18 cellular contexts compared by ENCODE assay signal in genomic region chr4:152806492-152807125, GRCh38. TPM values are rescaled to one million over a fixed set of nuclear protein-coding genes. Genes with fewer than 3 reads are reported as not detected.
DNase-seq lines count a peak whose midpoint lies in the region; ATAC-seq, FAIRE-seq and TF ChIP-seq lines count a peak whose summit lies in the region.
"Had no signal": no experiment of that assay in that cellular context is flagged by ENCODE, and none has a peak within 500 bp of the region (broad histone marks: within the 10 kb centered on the region; RNA-seq: fewer than 3 reads in every experiment).

No MANE protein-coding gene starts in this region.

- ATAC-seq in HepG2, result peak; percentile 53; the same call in 1 of the 3 replicates
- ATAC-seq in right lobe of liver, result no peak
- ATAC-seq: gastrocnemius medialis had no signal

- H2AK5ac ChIP-seq in mesenchymal stem cell (ENCODE audit: low read length, severe bottlenecking), result no peak overlapping the region

- H3K79me2 ChIP-seq in HepG2 (ENCODE audit: insufficient read depth, low read length), result peaks cover 34% of the 10 kb centered on the region
- H3K79me2 ChIP-seq in mammary epithelial cell (ENCODE audit: insufficient read depth, low read length), result peaks cover 78% of the 10 kb centered on the region

- intact Hi-C loops in HepG2 (cut with micrococcal nuclease; ENCODE audit: unreplicated experiment), result no loop called here
- intact Hi-C loops in right lobe of liver (cut with DNase I), result no loop called here
- intact Hi-C loops in mammary epithelial cell (cut with micrococcal nuclease), result no loop called here

- POLR2A ChIA-PET in HepG2 (lab: Yijun Ruan, JAX), result no interaction called here

- no peak overlapping the region for H4K91ac ChIP-seq in mesenchymal stem cell (ENCODE audit: low read length)

- H3K23ac ChIP-seq in mesenchymal stem cell (ENCODE audit: low read length in 2 of 2), result no peak overlapping the region

- TF ChIP-seq EP300 in HepG2 (IDR thresholded peaks at IDR 0.05; ENCODE audit: low read depth in 2 of 2, low read length in 2 of 2) (no peak), HepG2 (CRISPR knock-in tag; IDR thresholded peaks at IDR 0.05; ENCODE audit: borderline replicate concordance) (no peak)

- in situ Hi-C loops in HepG2 (cut with HindIII; ENCODE audit: extremely low pct_ligation_motif_present, low pct_unique_long_range_greater_than_20kb) (no loop called here), mammary epithelial cell (cut with MboI; ENCODE audit: low sequenced_read_pairs in 2 of 2) (no loop called here)

- no peak for TF ChIP-seq CTCF in HepG2 (CRISPR knock-in tag; IDR thresholded peaks at IDR 0.05)
- TF ChIP-seq CTCF in right lobe of liver (IDR thresholded peaks at IDR 0.05), result no peak
- TF ChIP-seq CTCF in mammary epithelial cell (conservative IDR thresholded peaks at IDR 0.05 in 1 of 2, IDR thresholded peaks at IDR 0.05 in 1 of 2; ENCODE audit: extremely low read depth in 1 of 2, insufficient read depth in 1 of 2, low read depth in 1 of 2, low read length in 2 of 2), result no peak

- H2BK15ac ChIP-seq in mesenchymal stem cell (ENCODE audit: low read depth, poor library complexity, severe bottlenecking), result no peak overlapping the region

- CTCF ChIA-PET in HepG2 (lab: Yijun Ruan, JAX; ENCODE audit: low intra/inter-chr PET ratio, low total read pairs) (no interaction called here), mammary epithelial cell (lab: Charles Lee; ENCODE audit: low non-redundant PET) (no interaction called here)

- no peak for FAIRE-seq in HepG2 (lab: Jason Lieb, UNC)
- FAIRE-seq: endothelial cell of umbilical vein had no signal

- BruUV-seq in HepG2 (replicated peaks; lab: Mats Ljungman, UMichigan), result no TSS peak
- no TSS peak for BruUV-seq in mammary epithelial cell (replicated peaks; lab: Mats Ljungman, UMichigan)

- no peak overlapping the region for H3K14ac ChIP-seq in mesenchymal stem cell (ENCODE audit: low read length in 2 of 2)

- no peak overlapping the region for H3K18ac ChIP-seq in mesenchymal stem cell (ENCODE audit: low read depth in 1 of 2, low read length in 2 of 2)

- no peak overlapping the region for H2BK120ac ChIP-seq in mesenchymal stem cell (ENCODE audit: low read depth, low read length)

- H3K79me1 ChIP-seq in mesenchymal stem cell (replicated peaks; ENCODE audit: low read length, poor library complexity, severe bottlenecking), result peaks cover 16% of the 10 kb centered on the region

- dilution Hi-C loops in mammary epithelial cell (cut with HindIII; ENCODE audit: low sequenced_read_pairs), result no loop called here

- no peak overlapping the region for H2BK5ac ChIP-seq in mesenchymal stem cell (ENCODE audit: low read depth, low read length, poor library complexity, severe bottlenecking)

- H3K4ac ChIP-seq in mesenchymal stem cell (ENCODE audit: low read depth in 1 of 2, low read length in 2 of 2), result no peak overlapping the region

- no peak overlapping the region for H3K4me3 ChIP-seq in HepG2 (replicated peaks in 1 of 3; ENCODE audit: insufficient read depth in 1 of 3, low read depth in 2 of 3, low read length in 3 of 3)
- no peak overlapping the region for H3K4me3 ChIP-seq in right lobe of liver
- H3K4me3 ChIP-seq in adipocyte (ENCODE audit: low read length), result no peak overlapping the region
- no peak overlapping the region for H3K4me3 ChIP-seq in mesenchymal stem cell (ENCODE audit: insufficient read depth in 1 of 2, low read depth in 1 of 2, low read length in 2 of 2)
- H3K4me3 ChIP-seq in mammary epithelial cell (replicated peaks in 1 of 3; ENCODE audit: insufficient read depth in 1 of 3, low read depth in 2 of 3, low read length in 3 of 3), result no peak overlapping the region
- H3K4me3 ChIP-seq: gastrocnemius medialis, Peyer's patch, spleen had no signal

- H4K8ac ChIP-seq in mesenchymal stem cell (ENCODE audit: low read length), result no peak overlapping the region

- DNase-seq in HepG2 (ENCODE audit: low spot score) (peak; percentile 34), right lobe of liver (no peak), adipocyte (ENCODE audit: low read depth) (peak; percentile 70), mesenchymal stem cell (peak; percentile 28), mammary epithelial cell (no peak)
- DNase-seq in effector CD4-positive, alpha-beta T cell, result no peak
- no peak for DNase-seq in effector CD8-positive, alpha-beta T cell (lab: John Stamatoyannopoulos, UW)
- DNase-seq: activated CD8-positive, alpha-beta memory T cell treated with anti-CD3 and anti-CD28 coated beads, Interleukin-2, amount 50 U/mL, for 48 hours; activated naive CD4-positive, alpha-beta T cell treated with Interleukin-2 at 50 U/mL for 16 hours; CD8-positive, alpha-beta memory T cell; DMS79 treated with DMSO at 0.1 percent for 48 hours; gastrocnemius medialis; NCI-H187 treated with DMSO at 0.1 percent for 48 hours; NCI-H345; Peyer's patch; spleen; T1000 had no signal

- H2AFZ ChIP-seq in HepG2 (ENCODE audit: low read length) (no peak overlapping the region), mesenchymal stem cell (ENCODE audit: low read depth, low read length) (no peak overlapping the region), mammary epithelial cell (ENCODE audit: low read depth, low read length) (no peak overlapping the region)

- H3K9ac ChIP-seq in HepG2 (ENCODE audit: insufficient read depth, low read depth, low read length) (no peak overlapping the region), adipocyte (ENCODE audit: low read length) (no peak overlapping the region), mesenchymal stem cell (ENCODE audit: low read length) (no peak overlapping the region), mammary epithelial cell (ENCODE audit: insufficient read depth, low read length) (no peak overlapping the region)

- H3K9me3 ChIP-seq in HepG2 (ENCODE audit: low read length) (no peaks in the 10 kb centered on the region), right lobe of liver (no peaks in the 10 kb centered on the region), adipocyte (ENCODE audit: control insufficient read depth, low read length) (no peaks in the 10 kb centered on the region), mesenchymal stem cell (ENCODE audit: control insufficient read depth, low read length) (no peaks in the 10 kb centered on the region), mammary epithelial cell (replicated peaks; ENCODE audit: insufficient read depth, low read length) (no peaks in the 10 kb centered on the region)
- H3K9me3 ChIP-seq: gastrocnemius medialis, Peyer's patch, spleen had no signal

- H3K27ac ChIP-seq in HepG2 (ENCODE audit: extremely low read length, insufficient read depth, low read length), result no peak overlapping the region
- no peak overlapping the region for H3K27ac ChIP-seq in right lobe of liver
- no peak overlapping the region for H3K27ac ChIP-seq in mesenchymal stem cell (ENCODE audit: low read length, poor library complexity, severe bottlenecking)
- no peak overlapping the region for H3K27ac ChIP-seq in mammary epithelial cell (ENCODE audit: insufficient read depth, low read depth, low read length)
- H3K27ac ChIP-seq: gastrocnemius medialis, Peyer's patch had no signal

- no peak for TF ChIP-seq RAD21 in HepG2 (CRISPR knock-in tag; IDR thresholded peaks at IDR 0.05)

- no peaks in the 10 kb centered on the region; a peak in 1 of 5 replicates for H3K36me3 ChIP-seq in HepG2 (replicated peaks in 1 of 2; ENCODE audit: control insufficient read depth in 1 of 2, insufficient read depth in 2 of 2, low read length in 2 of 2)
- H3K36me3 ChIP-seq in right lobe of liver, result no peaks in the 10 kb centered on the region
- no peaks in the 10 kb centered on the region for H3K36me3 ChIP-seq in adipocyte (ENCODE audit: control insufficient read depth, insufficient read depth, low read length, severe bottlenecking)
- peaks cover 0 to 5% of the 10 kb centered on the region in 2 experiments for H3K36me3 ChIP-seq in mesenchymal stem cell (ENCODE audit: control insufficient read depth in 1 of 2, insufficient read depth in 2 of 2, low read depth in 1 of 2, low read length in 2 of 2)
- no peaks in the 10 kb centered on the region for H3K36me3 ChIP-seq in mammary epithelial cell (ENCODE audit: insufficient read depth, low read length)
- H3K36me3 ChIP-seq: gastrocnemius medialis, Peyer's patch had no signal

- TF ChIP-seq POLR2A in HepG2 (IDR thresholded peaks at IDR 0.05; ENCODE audit: insufficient read depth in 1 of 2, low read depth in 2 of 2, low read length in 2 of 2), result no peak
- no peak for TF ChIP-seq POLR2A in right lobe of liver (IDR thresholded peaks at IDR 0.05)

- H3K4me2 ChIP-seq in HepG2 (ENCODE audit: low read depth, low read length) (no peak overlapping the region), mesenchymal stem cell (ENCODE audit: low read length, poor library complexity, severe bottlenecking) (no peak overlapping the region), mammary epithelial cell (ENCODE audit: insufficient read depth, low read depth, low read length) (no peak overlapping the region)

- peaks cover 57% of the 10 kb centered on the region for H3K4me1 ChIP-seq in HepG2 (ENCODE audit: insufficient read depth, low read length)
- H3K4me1 ChIP-seq in right lobe of liver, result peaks cover 0 to 3% (median 2%) of the 10 kb centered on the region in 4 donors
- H3K4me1 ChIP-seq in adipocyte (ENCODE audit: control insufficient read depth, insufficient read depth, low read length), result peaks cover 13% of the 10 kb centered on the region
- peaks cover 2% of the 10 kb centered on the region for H3K4me1 ChIP-seq in mesenchymal stem cell (ENCODE audit: control insufficient read depth, insufficient read depth, low read depth, low read length)
- H3K4me1 ChIP-seq in mammary epithelial cell (ENCODE audit: insufficient read depth, low read length), result peaks cover 4% of the 10 kb centered on the region
- H3K4me1 ChIP-seq: Peyer's patch had no signal

- H4K20me1 ChIP-seq in HepG2 (ENCODE audit: insufficient read depth, low read length) (peaks cover 10% of the 10 kb centered on the region), mammary epithelial cell (ENCODE audit: insufficient read depth, low read length) (no peaks in the 10 kb centered on the region)

- 78% methylated on average over 3 of the region's 3 CpGs for WGBS in HepG2 (ENCODE audit: low lambda C conversion rate)
- 84% methylated on average over 3 of the region's 3 CpGs for WGBS in right lobe of liver (ENCODE audit: insufficient coverage, low coverage, low lambda C conversion rate, missing lambda C conversion rate)
- 100% methylated on average over 2 of the region's 3 CpGs for WGBS in mesenchymal stem cell
- WGBS in mammary epithelial cell (ENCODE audit: low coverage, missing lambda C conversion rate), result 97% methylated on average over 3 of the region's 3 CpGs

- no peak overlapping the region for H2BK12ac ChIP-seq in mesenchymal stem cell (ENCODE audit: low read length in 2 of 2)

- no peaks in the 10 kb centered on the region for H3K27me3 ChIP-seq in HepG2 (ENCODE audit: control insufficient read depth in 1 of 2, insufficient read depth in 2 of 2, low read length in 2 of 2)
- no peaks in the 10 kb centered on the region for H3K27me3 ChIP-seq in right lobe of liver
- H3K27me3 ChIP-seq in adipocyte (replicated peaks; ENCODE audit: control insufficient read depth, insufficient read depth, low read length), result no peaks in the 10 kb centered on the region
- no peaks in the 10 kb centered on the region for H3K27me3 ChIP-seq in mesenchymal stem cell (ENCODE audit: control insufficient read depth in 1 of 2, insufficient read depth in 1 of 2, low read length in 2 of 2)
- H3K27me3 ChIP-seq in mammary epithelial cell (ENCODE audit: insufficient read depth, low read length), result no peaks in the 10 kb centered on the region
- H3K27me3 ChIP-seq: gastrocnemius medialis, Peyer's patch, spleen had no signal

RNA-seq across cellular contexts. Expression of gene ARFIP1, which starts 26.9 kb away (rescaled TPM):
- total RNA-seq in HepG2 (2016; rRNA removed; fragmentation: Illumina TruSeq; extraction: Trizol) (27.7 and 44.8 TPM in 2 replicates), right lobe of liver (10 to 100 TPM in 5 of 6 experiments, 1 to 10 TPM in 1; 9.1 to 19.9 (median 14.1) TPM), mammary epithelial cell (10 to 100 TPM; 34.8 to 42.8 TPM)
- total RNA-seq in HepG2 (2016; cell fraction: cytosol; rRNA removed; fragmentation: Illumina TruSeq; extraction: Trizol; ENCODE audit: low read depth), result 6.2 and 7.8 TPM in 2 replicates
- 28.7 and 47.3 TPM in 2 replicates for total RNA-seq in HepG2 (2016; cell fraction: insoluble cytoplasmic fraction; rRNA removed; fragmentation: Illumina TruSeq; extraction: Trizol)
- 9.7 and 10.8 TPM in 2 replicates for total RNA-seq in HepG2 (2016; cell fraction: membrane; rRNA removed; fragmentation: Illumina TruSeq; extraction: Trizol)
- 19.5 and 20.9 TPM in 2 replicates for total RNA-seq in HepG2 (2016; cell fraction: nucleus; rRNA removed; fragmentation: Illumina TruSeq; extraction: Trizol)
- polyA plus RNA-seq in HepG2 (2011; rRNA removed) (7.5 and 9.9 TPM in 2 replicates), mammary epithelial cell (14.7 TPM)
- 3.8 and 6.0 TPM in 2 replicates for polyA plus RNA-seq in HepG2 (2011; cell fraction: cytosol; rRNA removed)
- 3.8 and 4.7 TPM in 2 replicates for polyA plus RNA-seq in HepG2 (2011; cell fraction: nucleus; rRNA removed)
- polyA plus RNA-seq in HepG2 (2012), result 11.8 and 13.3 TPM in 2 replicates
- 1.5 and 1.7 TPM in 2 replicates for polyA plus RNA-seq in HepG2 (2016; cell fraction: cytosol; fragmentation: Illumina TruSeq; extraction: Trizol; ENCODE audit: low read depth)
- 29.3 and 33.2 TPM in 2 replicates for polyA plus RNA-seq in HepG2 (2016; cell fraction: insoluble cytoplasmic fraction; fragmentation: Illumina TruSeq; extraction: Trizol; ENCODE audit: low read depth)
- 3.4 and 4.1 TPM in 2 replicates for polyA plus RNA-seq in HepG2 (2016; cell fraction: membrane; fragmentation: Illumina TruSeq; extraction: Trizol; ENCODE audit: low read depth)
- polyA plus RNA-seq in HepG2 (2016; cell fraction: nucleus; fragmentation: Illumina TruSeq; extraction: Trizol; ENCODE audit: insufficient read depth, low read depth), result 14.1 and 14.3 TPM in 2 replicates
- 3.8 and 4.2 TPM in 2 replicates for polyA minus RNA-seq in HepG2 (2011; rRNA and poly(A)+ RNA removed; ENCODE audit: low replicate concordance)
- polyA minus RNA-seq in HepG2 (2011; cell fraction: cytosol; rRNA and poly(A)+ RNA removed), result 11.3 and 13.2 TPM in 2 replicates
- 27.2 and 32.3 TPM in 2 replicates for polyA minus RNA-seq in HepG2 (2011; cell fraction: nucleus; rRNA and poly(A)+ RNA removed)
- 35.9 TPM for polyA plus RNA-seq in mesenchymal stem cell (2013, experiment 1 of 2)
- polyA plus RNA-seq in mesenchymal stem cell (2013, experiment 2 of 2), result 39.5 TPM
- polyA minus RNA-seq in mammary epithelial cell, result 19.6 TPM

RNA-seq across cellular contexts. Expression of gene TIGD4, which starts 27.1 kb away (rescaled TPM):
- total RNA-seq in HepG2 (2016; rRNA removed; fragmentation: Illumina TruSeq; extraction: Trizol), result 0.49 and 0.62 TPM in 2 replicates
- total RNA-seq in HepG2 (2016; cell fraction: cytosol; rRNA removed; fragmentation: Illumina TruSeq; extraction: Trizol; ENCODE audit: low read depth), result 0.18 TPM in 1 of 2 replicates, not detected in the other
- 0.56 and 0.67 TPM in 2 replicates for total RNA-seq in HepG2 (2016; cell fraction: insoluble cytoplasmic fraction; rRNA removed; fragmentation: Illumina TruSeq; extraction: Trizol)
- 0.21 and 0.37 TPM in 2 replicates for total RNA-seq in HepG2 (2016; cell fraction: membrane; rRNA removed; fragmentation: Illumina TruSeq; extraction: Trizol)
- total RNA-seq in HepG2 (2016; cell fraction: nucleus; rRNA removed; fragmentation: Illumina TruSeq; extraction: Trizol), result 0.93 and 1.3 TPM in 2 replicates
- polyA plus RNA-seq in HepG2 (2011; rRNA removed), result 0.15 and 0.29 TPM in 2 replicates
- 0.03 and 0.05 TPM in 2 replicates for polyA plus RNA-seq in HepG2 (2011; cell fraction: cytosol; rRNA removed)
- 0.13 and 0.23 TPM in 2 replicates for polyA plus RNA-seq in HepG2 (2011; cell fraction: nucleus; rRNA removed)
- 0.24 and 0.34 TPM in 2 replicates for polyA plus RNA-seq in HepG2 (2012)
- polyA plus RNA-seq in HepG2 (2016; cell fraction: cytosol; fragmentation: Illumina TruSeq; extraction: Trizol; ENCODE audit: low read depth), result not detected in 2 replicates
- 0.26 and 0.30 TPM in 2 replicates for polyA plus RNA-seq in HepG2 (2016; cell fraction: insoluble cytoplasmic fraction; fragmentation: Illumina TruSeq; extraction: Trizol; ENCODE audit: low read depth)
- polyA plus RNA-seq in HepG2 (2016; cell fraction: membrane; fragmentation: Illumina TruSeq; extraction: Trizol; ENCODE audit: low read depth), result 0.06 and 0.09 TPM in 2 replicates
- polyA plus RNA-seq in HepG2 (2016; cell fraction: nucleus; fragmentation: Illumina TruSeq; extraction: Trizol; ENCODE audit: insufficient read depth, low read depth), result 1.1 and 1.3 TPM in 2 replicates
- 0.08 and 0.14 TPM in 2 replicates for polyA minus RNA-seq in HepG2 (2011; rRNA and poly(A)+ RNA removed; ENCODE audit: low replicate concordance)
- polyA minus RNA-seq in HepG2 (2011; cell fraction: cytosol; rRNA and poly(A)+ RNA removed), result 0.35 TPM in 1 of 2 replicates, not detected in the other
- 0.39 and 1.6 TPM in 2 replicates for polyA minus RNA-seq in HepG2 (2011; cell fraction: nucleus; rRNA and poly(A)+ RNA removed)
- total RNA-seq in right lobe of liver, result under 1 TPM in 4 of 6 experiments, not detected in 2; 0.11 to 0.37 (median 0.18) TPM
- polyA plus RNA-seq in mesenchymal stem cell (2013, experiment 1 of 2), result 0.07 TPM
- 0.05 TPM for polyA plus RNA-seq in mesenchymal stem cell (2013, experiment 2 of 2)
- under 1 TPM; 0.50 to 0.71 TPM for total RNA-seq in mammary epithelial cell
- polyA plus RNA-seq in mammary epithelial cell, result 0.17 TPM
- polyA minus RNA-seq in mammary epithelial cell, result not detected

Comparison
In these comparisons a context has a peak if more than half of its experiments do, and no peak if none do; other contexts are left out.
1. DNase-seq: peak in HepG2 (single experiment), adipocyte (single experiment) and mesenchymal stem cell (single experiment); none in right lobe of liver (0 of 3), effector CD4-positive, alpha-beta T cell (single experiment), mammary epithelial cell (single experiment) and effector CD8-positive, alpha-beta T cell (single experiment).